In genomic region chr6:15582499-15582898, GRCh38 we compare ENCODE assay signal across 23 cellular contexts.
"Had no signal": no experiment of that assay in that cellular context is flagged by ENCODE, and none has a peak within 500 bp of the region (broad histone marks: within the 10 kb centered on the region; RNA-seq: fewer than 3 reads in every experiment).

No MANE protein-coding gene starts in this region.

- H3K4me1 ChIP-seq: SJCRH30 had no signal

- H3K36me3 ChIP-seq: MG63, SJCRH30 had no signal

- ATAC-seq: Panc1, PC-3, Right ventricle myocardium inferior, SK-N-SH treated with all-trans-retinoic acid at 6 μM for 48 hours, T-helper 17 cell had no signal

- H3K27me3 ChIP-seq: MG63, SJCRH30 had no signal

- H3K4me3 ChIP-seq: MG63, SJCRH30 had no signal

- H3K9me3 ChIP-seq: MG63, SJCRH30 had no signal

- H3K27ac ChIP-seq: SJCRH30 had no signal

- DNase-seq: KBM-7, MG63, NCI-H1092, NCI-H1105 treated with DMSO at 0.1 percent for 48 hours, NCI-H1417 treated with DMSO at 0.1 percent for 48 hours, NCI-H187, NCI-H2029, NCI-H2081 treated with DMSO at 0.1 percent for 48 hours, NCI-H2171, NCI-H226, NCI-H446, NCI-H510A, NCI-H524 treated with DMSO at 0.1 percent for 48 hours, NCI-H69, NCI-H774, PC-3, SHP77 treated with DMSO at 0.1 percent for 48 hours, SJCRH30, T-helper 1 cell, T-helper 17 cell had no signal
